ENCODE assay signal across 16 cellular contexts in the genomic region with DNA sequence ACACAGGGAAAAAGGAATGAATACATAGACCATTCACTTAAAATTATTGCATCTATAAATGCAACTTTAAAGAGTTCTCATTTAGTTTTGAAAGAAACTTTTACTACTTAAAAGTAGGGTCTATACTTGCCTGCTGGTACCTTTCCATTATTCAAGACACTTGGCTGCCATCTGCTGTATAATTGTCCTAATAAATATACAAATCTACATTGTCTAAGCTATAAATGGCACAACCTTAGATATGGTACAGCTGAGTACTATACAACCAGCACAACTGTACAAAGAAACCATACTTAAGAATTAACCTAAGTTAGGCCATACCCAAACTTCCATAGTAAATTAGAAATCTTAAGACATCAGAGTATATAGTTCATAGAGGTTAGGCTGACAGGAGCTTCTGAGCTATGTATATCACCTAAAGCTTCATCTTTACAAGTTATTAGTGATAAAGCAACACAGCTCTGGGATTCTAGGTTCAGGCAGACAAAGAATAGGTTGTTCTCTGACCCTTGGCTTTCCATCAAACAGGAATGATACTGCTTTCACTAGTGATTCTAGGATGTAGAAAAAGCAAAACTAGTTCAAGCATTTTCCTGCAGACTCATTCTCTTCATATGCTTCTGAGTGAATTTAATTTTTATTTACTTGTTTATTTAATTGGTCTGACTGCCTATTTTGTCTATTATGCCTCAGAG.
"Had no signal": no experiment of that assay in that cellular context is flagged by ENCODE, and none has a peak within 500 bp of the region (broad histone marks: within the 10 kb centered on the region; RNA-seq: fewer than 3 reads in every experiment).

No MANE protein-coding gene starts in this region.

- H3K27ac ChIP-seq: colonic mucosa, gastrocnemius medialis, heart right ventricle, neutrophil, tibial nerve had no signal

- ATAC-seq: gastrocnemius medialis; natural killer cell treated with Interleukin-12 subunit alpha and Interleukin-12 subunit beta and Interleukin-15 and Interleukin-18, amount 100 ng/mL, for 72 hours; T-cell had no signal

- FAIRE-seq: endometrium, urothelium cell line had no signal

- H3K4me3 ChIP-seq: colonic mucosa, gastrocnemius medialis, heart right ventricle, tibial nerve had no signal

- H3K4me1 ChIP-seq: colonic mucosa, gastrocnemius medialis, tibial nerve had no signal

- H3K27me3 ChIP-seq: colonic mucosa, gastrocnemius medialis, heart right ventricle, neutrophil, tibial nerve had no signal

- H3K9me3 ChIP-seq: colonic mucosa, gastrocnemius medialis had no signal

- H3K36me3 ChIP-seq: colonic mucosa, gastrocnemius medialis, neutrophil had no signal

- DNase-seq: activated B cell treated with CpG ODN at 0.5 μM for 24 hours; activated CD4-positive, alpha-beta memory T cell treated with anti-CD3 and anti-CD28 coated beads for 36 hours; activated CD4-positive, alpha-beta T cell treated with anti-CD3 and anti-CD28 coated beads for 4 hours; colonic mucosa; gastrocnemius medialis; heart right ventricle; kidney glomerular epithelial cell; posterior cingulate gyrus; stimulated activated naive CD4-positive, alpha-beta T cell; T-cell; T-helper 9 cell had no signal
